ENCODE assay signal across 27 cellular contexts in the genomic region with DNA sequence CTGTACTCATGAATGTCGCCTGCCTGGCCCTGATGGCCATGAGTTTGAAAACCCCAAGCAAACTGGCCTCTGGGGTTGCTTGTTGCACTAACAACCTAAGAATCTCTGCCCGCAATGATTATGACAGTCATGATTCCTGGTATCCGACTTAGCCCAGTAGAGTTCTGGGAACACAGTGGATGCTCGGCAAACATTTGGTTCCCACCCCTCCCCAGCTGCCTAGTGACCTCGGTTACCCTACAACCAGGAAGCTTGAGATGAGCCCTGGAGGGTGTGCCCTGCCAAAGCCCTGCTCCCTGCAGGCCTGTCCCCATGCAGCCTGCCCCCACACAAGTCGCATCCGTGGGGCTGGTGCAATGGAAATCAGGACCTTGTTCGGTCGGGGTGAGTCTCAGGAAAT.
DNase-seq lines count a peak whose midpoint lies in the region; ATAC-seq and TF ChIP-seq lines count a peak whose summit lies in the region.
"Had no signal": no experiment of that assay in that cellular context is flagged by ENCODE, and none has a peak within 500 bp of the region (broad histone marks: within the 10 kb centered on the region; RNA-seq: fewer than 3 reads in every experiment).

No MANE protein-coding gene starts in this region.

- H3K27ac ChIP-seq in GM23338 (ENCODE audit: low read depth) (no peak overlapping the region), lower lobe of right lung (no peak overlapping the region), psoas muscle (no peak overlapping the region), Peyer's patch (peak overlapping the region in 1 of 4 donors; percentile 38)
- H3K27ac ChIP-seq: C4-2B, SJSA1 had no signal

- intact Hi-C loops in lower lobe of right lung (cut with DNase I): no loop called here
- intact Hi-C loops in psoas muscle (cut with DNase I): no loop called here

- H3K36me3 ChIP-seq in GM23338 (ENCODE audit: insufficient read depth) (no peaks in the 10 kb centered on the region), lower lobe of right lung (no peaks in the 10 kb centered on the region), psoas muscle (ENCODE audit: insufficient read depth in 1 of 2, low read depth in 1 of 2) (no peaks in the 10 kb centered on the region), Peyer's patch (no peaks in the 10 kb centered on the region)
- H3K36me3 ChIP-seq: MG63, SJSA1 had no signal

- ATAC-seq in GM23338 (peak; percentile 39; the same call in 2 of the 3 replicates), lower lobe of right lung (no peak), psoas muscle (no peak), HG02759 (IDR thresholded peaks at IDR 0.05; ENCODE audit: unreplicated experiment) (no peak), GM19035 (IDR thresholded peaks at IDR 0.05; ENCODE audit: unreplicated experiment) (no peak)
- ATAC-seq: CD8-positive, alpha-beta T cell; PC-3; Right ventricle myocardium inferior; T-cell had no signal

- no peak for TF ChIP-seq POLR2A in Peyer's patch (IDR thresholded peaks at IDR 0.05)

- H3K4me1 Mint-ChIP-seq in GM23338: peaks cover 21% of the 10 kb centered on the region
- H3K4me1 Mint-ChIP-seq: B cell, T-cell had no signal

- H3K9me3 ChIP-seq in lower lobe of right lung (no peaks in the 10 kb centered on the region), psoas muscle (no peaks in the 10 kb centered on the region), Peyer's patch (no peaks in the 10 kb centered on the region)
- H3K9me3 ChIP-seq: Caco-2, MG63, SJSA1 had no signal

- H3K79me2 ChIP-seq in GM23338 (replicated peaks; ENCODE audit: insufficient read depth): no peaks in the 10 kb centered on the region

- H3K4me3 Mint-ChIP-seq in GM23338: no peak overlapping the region
- H3K4me3 Mint-ChIP-seq: B cell; CD8-positive, alpha-beta T cell; H9; T-cell had no signal

- no peaks in the 10 kb centered on the region for H3K27me3 ChIP-seq in GM23338 (ENCODE audit: insufficient read depth)
- H3K27me3 ChIP-seq in lower lobe of right lung (ENCODE audit: low read depth): peaks cover 5% of the 10 kb centered on the region
- H3K27me3 ChIP-seq in psoas muscle (ENCODE audit: insufficient read depth in 3 of 3, low read length in 2 of 3): peaks cover 0 to 32% (median 7%) of the 10 kb centered on the region in 3 donors
- no peaks in the 10 kb centered on the region for H3K27me3 ChIP-seq in Peyer's patch
- H3K27me3 ChIP-seq: MG63 had no signal

- H3K27me3 Mint-ChIP-seq in GM23338 (ENCODE audit: insufficient read depth, low read depth, poor library complexity): peaks cover 8% of the 10 kb centered on the region

- DNase-seq in AG20443 (ENCODE audit: low spot score) (peak; percentile 47), GM23338 (ENCODE audit: low spot score) (no peak), lower lobe of right lung (peak; percentile 15), psoas muscle (peak; percentile 24 to 65), Peyer's patch (no peak)
- no peak for DNase-seq in stimulated activated CD4-positive, alpha-beta T cell treated with anti-CD3 and anti-CD28 coated beads, Interleukin-12 subunit alpha, Interleukin-12 subunit beta, amount 100 ng/mL, for 4 hours
- DNase-seq: Caco-2; CD8-positive, alpha-beta T cell; DMS 273 treated with DMSO at 0.1 percent for 48 hours; DMS79 treated with DMSO at 0.1 percent for 48 hours; H9; KG1; MG63; NCI-H1105 treated with DMSO at 0.1 percent for 48 hours; NCI-H146; NCI-H2029; NCI-H446; NCI-H524 treated with DMSO at 0.1 percent for 48 hours; NCI-H774; PC-3; T-cell had no signal

- TF ChIP-seq CTCF in GM23338 (conservative IDR thresholded peaks at IDR 0.05; ENCODE audit: low read depth in 2 of 2): no peak
- TF ChIP-seq CTCF in lower lobe of right lung (IDR thresholded peaks at IDR 0.05): no peak
- no peak for TF ChIP-seq CTCF in psoas muscle (IDR thresholded peaks at IDR 0.05)
- no peak for TF ChIP-seq CTCF in Peyer's patch (IDR thresholded peaks at IDR 0.05)

- H3K4me1 ChIP-seq in GM23338 (ENCODE audit: insufficient read depth): peaks cover 7% of the 10 kb centered on the region; the same call in 1 of the 2 replicates
- no peaks in the 10 kb centered on the region for H3K4me1 ChIP-seq in lower lobe of right lung
- H3K4me1 ChIP-seq in psoas muscle: no peaks in the 10 kb centered on the region
- H3K4me1 ChIP-seq in Peyer's patch: no peaks in the 10 kb centered on the region
- H3K4me1 ChIP-seq: Caco-2 had no signal

- no peaks in the 10 kb centered on the region for H4K20me1 ChIP-seq in GM23338 (replicated peaks; ENCODE audit: insufficient read depth)

- no peak overlapping the region for H3K4me3 ChIP-seq in GM23338
- no peak overlapping the region for H3K4me3 ChIP-seq in lower lobe of right lung
- H3K4me3 ChIP-seq in psoas muscle: no peak overlapping the region
- H3K4me3 ChIP-seq in Peyer's patch: no peak overlapping the region
- H3K4me3 ChIP-seq: MG63, SJSA1 had no signal

- H3K9me2 ChIP-seq in GM23338 (ENCODE audit: insufficient read depth): no peaks in the 10 kb centered on the region

- H3K36me3 Mint-ChIP-seq in GM23338 (ENCODE audit: low read depth): no peaks in the 10 kb centered on the region; the same call in 2 of the 3 replicates
- H3K36me3 Mint-ChIP-seq: CD8-positive, alpha-beta T cell; T-cell had no signal

- H3K27ac Mint-ChIP-seq in GM23338: peak overlapping the region; percentile 45
- H3K27ac Mint-ChIP-seq: B cell; CD8-positive, alpha-beta T cell; T-cell had no signal

- 56 to 61% (median 56%) methylated on average over 9 of the region's 9 CpGs for WGBS in psoas muscle, 3 donors

- H3K4me2 ChIP-seq in GM23338: no peak overlapping the region

- peaks cover 9% of the 10 kb centered on the region; the same call in 1 of the 3 replicates for H3K9me3 Mint-ChIP-seq in GM23338

- no peak overlapping the region; the same call in 1 of the 2 replicates for H2AFZ ChIP-seq in GM23338

- H3F3A ChIP-seq in GM23338 (replicated peaks; ENCODE audit: low read depth): no peaks in the 10 kb centered on the region

TF ChIP-seq in GM23338, 12 proteins besides CTCF, POLR2A, EP300 and RAD21:
- TF ChIP-seq EZH2phosphoT487 (IDR thresholded peaks at IDR 0.05; ENCODE audit: unreplicated experiment) (no peak), ZNF114 (CRISPR knock-in tag; IDR thresholded peaks at IDR 0.05) (no peak)
- TF ChIP-seq, protein P1, sequence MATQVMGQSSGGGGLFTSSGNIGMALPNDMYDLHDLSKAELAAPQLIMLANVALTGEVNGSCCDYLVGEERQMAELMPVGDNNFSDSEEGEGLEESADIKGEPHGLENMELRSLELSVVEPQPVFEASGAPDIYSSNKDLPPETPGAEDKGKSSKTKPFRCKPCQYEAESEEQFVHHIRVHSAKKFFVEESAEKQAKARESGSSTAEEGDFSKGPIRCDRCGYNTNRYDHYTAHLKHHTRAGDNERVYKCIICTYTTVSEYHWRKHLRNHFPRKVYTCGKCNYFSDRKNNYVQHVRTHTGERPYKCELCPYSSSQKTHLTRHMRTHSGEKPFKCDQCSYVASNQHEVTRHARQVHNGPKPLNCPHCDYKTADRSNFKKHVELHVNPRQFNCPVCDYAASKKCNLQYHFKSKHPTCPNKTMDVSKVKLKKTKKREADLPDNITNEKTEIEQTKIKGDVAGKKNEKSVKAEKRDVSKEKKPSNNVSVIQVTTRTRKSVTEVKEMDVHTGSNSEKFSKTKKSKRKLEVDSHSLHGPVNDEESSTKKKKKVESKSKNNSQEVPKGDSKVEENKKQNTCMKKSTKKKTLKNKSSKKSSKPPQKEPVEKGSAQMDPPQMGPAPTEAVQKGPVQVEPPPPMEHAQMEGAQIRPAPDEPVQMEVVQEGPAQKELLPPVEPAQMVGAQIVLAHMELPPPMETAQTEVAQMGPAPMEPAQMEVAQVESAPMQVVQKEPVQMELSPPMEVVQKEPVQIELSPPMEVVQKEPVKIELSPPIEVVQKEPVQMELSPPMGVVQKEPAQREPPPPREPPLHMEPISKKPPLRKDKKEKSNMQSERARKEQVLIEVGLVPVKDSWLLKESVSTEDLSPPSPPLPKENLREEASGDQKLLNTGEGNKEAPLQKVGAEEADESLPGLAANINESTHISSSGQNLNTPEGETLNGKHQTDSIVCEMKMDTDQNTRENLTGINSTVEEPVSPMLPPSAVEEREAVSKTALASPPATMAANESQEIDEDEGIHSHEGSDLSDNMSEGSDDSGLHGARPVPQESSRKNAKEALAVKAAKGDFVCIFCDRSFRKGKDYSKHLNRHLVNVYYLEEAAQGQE (IDR thresholded peaks at IDR 0.05; ENCODE audit: unreplicated experiment): no peak

Comparison
In these comparisons a context has a peak if more than half of its experiments do, and no peak if none do; other contexts are left out.
1. DNase-seq: peak in AG20443 (single experiment), lower lobe of right lung (single experiment) and psoas muscle (2 of 2); none in GM23338 (single experiment), Peyer's patch (0 of 3) and stimulated activated CD4-positive, alpha-beta T cell treated with anti-CD3 and anti-CD28 coated beads, Interleukin-12 subunit alpha, Interleukin-12 subunit beta, amount 100 ng/mL, for 4 hours (single experiment).